In genomic region chr5:141941779-141942178, GRCh38 we compare ENCODE assay signal across 23 cellular contexts. TPM values are rescaled to one million over a fixed set of nuclear protein-coding genes. Genes with fewer than 3 reads are reported as not detected.
DNase-seq lines count a peak whose midpoint lies in the region; ATAC-seq and TF ChIP-seq lines count a peak whose summit lies in the region.
"Had no signal": no experiment of that assay in that cellular context is flagged by ENCODE, and none has a peak within 500 bp of the region (broad histone marks: within the 10 kb centered on the region; RNA-seq: fewer than 3 reads in every experiment).

No MANE protein-coding gene starts in this region.

- no peaks in the 10 kb centered on the region for H3K27me3 Mint-ChIP-seq in activated CD4-positive, alpha-beta memory T cell treated with anti-CD3 and anti-CD28 coated beads for 36 hours
- H3K27me3 Mint-ChIP-seq: stimulated activated naive CD8-positive, alpha-beta T cell treated with anti-CD3 and anti-CD28 coated beads, Interleukin-15, amount 100 ng/mL, for 72 hours had no signal

- POLR2A ChIA-PET in PC-9 (lab: Charles Lee; ENCODE audit: unreplicated experiment): no interaction called here
- POLR2A ChIA-PET in activated CD4-positive, alpha-beta memory T cell treated with anti-CD3 and anti-CD28 coated beads for 36 hours (lab: Charles Lee): no interaction called here

- H3K9me3 ChIP-seq in BLaER1 treated with 17β-estradiol and CSF1 and Interleukin-3, amounts not matched to agents 10 nM and 100 nM (replicated peaks in 1 of 11): no peaks in the 10 kb centered on the region
- H3K9me3 ChIP-seq in gastroesophageal sphincter (no peaks in the 10 kb centered on the region), smooth muscle cell (replicated peaks; ENCODE audit: low read depth) (no peaks in the 10 kb centered on the region), PC-9 (ENCODE audit: insufficient read depth, low read depth) (no peaks in the 10 kb centered on the region)
- H3K9me3 ChIP-seq: adrenal gland had no signal

- no peak for TF ChIP-seq EP300 in gastroesophageal sphincter (IDR thresholded peaks at IDR 0.05)

- no peaks in the 10 kb centered on the region for H3K9me2 ChIP-seq in PC-9 (ENCODE audit: insufficient read depth)

- H3K36me3 Mint-ChIP-seq in activated CD4-positive, alpha-beta memory T cell treated with anti-CD3 and anti-CD28 coated beads for 36 hours: peaks cover 1% of the 10 kb centered on the region

- no peak for ATAC-seq in gastroesophageal sphincter

- H4K20me1 ChIP-seq in BLaER1 treated with 17β-estradiol and CSF1 and Interleukin-3, amounts not matched to agents 10 nM and 100 nM: peaks cover 0 to 12% (median 5%) of the 10 kb centered on the region in 11 experiments; a peak in 7 of 22 replicates
- H4K20me1 ChIP-seq in KMS-11 (ENCODE audit: insufficient read depth) (no peaks in the 10 kb centered on the region), smooth muscle cell (ENCODE audit: low read depth) (peaks cover 4% of the 10 kb centered on the region), PC-9 (ENCODE audit: insufficient read depth) (no peaks in the 10 kb centered on the region)

- no TSS peak for BruUV-seq in PC-9 (replicated peaks; lab: Mats Ljungman, UMichigan)

- H3K36me3 ChIP-seq in BLaER1 treated with 17β-estradiol and CSF1 and Interleukin-3, amounts not matched to agents 10 nM and 100 nM: peaks cover 28 to 42% (median 37%) of the 10 kb centered on the region in 11 experiments
- no peaks in the 10 kb centered on the region for H3K36me3 ChIP-seq in KMS-11 (ENCODE audit: insufficient read depth)
- peaks cover 0 to 33% of the 10 kb centered on the region in 2 donors for H3K36me3 ChIP-seq in gastroesophageal sphincter
- no peaks in the 10 kb centered on the region for H3K36me3 ChIP-seq in smooth muscle cell (ENCODE audit: low read depth)
- 0 out of 2 replicates have a peak, but pooled peaks cover 3% of the 10 kb centered on the region for H3K36me3 ChIP-seq in PC-9 (ENCODE audit: low read depth)

- H3K4me1 Mint-ChIP-seq in activated CD4-positive, alpha-beta memory T cell treated with anti-CD3 and anti-CD28 coated beads for 36 hours (ENCODE audit: low read depth): peaks cover 2% of the 10 kb centered on the region

- no peak for TF ChIP-seq POLR2A in gastroesophageal sphincter (IDR thresholded peaks at IDR 0.05)

- no peaks in the 10 kb centered on the region for H3K27me3 ChIP-seq in BLaER1 treated with 17β-estradiol and CSF1 and Interleukin-3, amounts not matched to agents 10 nM and 100 nM
- no peaks in the 10 kb centered on the region for H3K27me3 ChIP-seq in KMS-11 (ENCODE audit: insufficient read depth, low read depth)
- H3K27me3 ChIP-seq in gastroesophageal sphincter: no peaks in the 10 kb centered on the region
- no peaks in the 10 kb centered on the region for H3K27me3 ChIP-seq in smooth muscle cell (ENCODE audit: low read depth)
- no peaks in the 10 kb centered on the region for H3K27me3 ChIP-seq in PC-9 (ENCODE audit: insufficient read depth, low read depth)
- H3K27me3 ChIP-seq: adrenal gland had no signal

- intact Hi-C loops in PC-9 (cut with micrococcal nuclease; ENCODE audit: unreplicated experiment): no loop called here
- intact Hi-C loops in activated CD4-positive, alpha-beta memory T cell treated with anti-CD3 and anti-CD28 coated beads for 36 hours (cut with micrococcal nuclease): no loop called here

- TF ChIP-seq CTCF in KMS-11 (conservative IDR thresholded peaks at IDR 0.05; ENCODE audit: low read depth, low read length) (no peak), gastroesophageal sphincter (IDR thresholded peaks at IDR 0.05) (no peak), smooth muscle cell (IDR thresholded peaks at IDR 0.05; ENCODE audit: borderline replicate concordance, insufficient read depth, poor library complexity, severe bottlenecking) (no peak), PC-9 (conservative IDR thresholded peaks at IDR 0.05) (no peak)

- no peak overlapping the region for H3K27ac Mint-ChIP-seq in activated CD4-positive, alpha-beta memory T cell treated with anti-CD3 and anti-CD28 coated beads for 36 hours
- H3K27ac Mint-ChIP-seq: endodermal cell; T-helper 2 cell treated with Interferon-gamma antibody and Interleukin-4, amounts not matched to agents 5 μg/mL and 100 μg/mL, for 36 hours had no signal

- peak overlapping the region in 5 of 11 experiments; percentile 3 to 73 (median 70); a peak in 4 of 22 replicates for H3K27ac ChIP-seq in BLaER1 treated with 17β-estradiol and CSF1 and Interleukin-3, amounts not matched to agents 10 nM and 100 nM
- peak overlapping the region; percentile 70; the same call in 1 of the 2 replicates for H3K27ac ChIP-seq in KMS-11
- H3K27ac ChIP-seq in gastroesophageal sphincter: peak overlapping the region in 3 of 4 donors; percentile 3 to 44 (median 22)
- no peak overlapping the region for H3K27ac ChIP-seq in smooth muscle cell (ENCODE audit: low read depth)
- no peak overlapping the region for H3K27ac ChIP-seq in PC-9

- no peak for DNase-seq in smooth muscle cell (lab: John Stamatoyannopoulos, UW; ENCODE audit: unreplicated experiment)
- DNase-seq in PC-9: no peak
- no peak for DNase-seq in activated CD4-positive, alpha-beta memory T cell treated with anti-CD3 and anti-CD28 coated beads for 36 hours
- no peak for DNase-seq in NCI-H748 (lab: John Stamatoyannopoulos, UW; ENCODE audit: unreplicated experiment)
- DNase-seq in NCI-H2227 treated with DMSO at 0.1 percent for 48 hours (lab: John Stamatoyannopoulos, UW): no peak
- DNase-seq: activated CD4-positive, CD25-positive, alpha-beta regulatory T cell; activated effector memory CD4-positive, alpha-beta T cell treated with Interleukin-2 at 50 U/mL for 16 hours; Calu3; endodermal cell; H9; KBM-7; kidney glomerular epithelial cell; NCI-H1092 treated with DMSO at 0.1 percent for 48 hours; NCI-H2107; NCI-H526; retina; stimulated activated naive CD8-positive, alpha-beta T cell treated with anti-CD3 and anti-CD28 coated beads, Interleukin-15, amount 100 ng/mL, for 72 hours had no signal

- no peak overlapping the region for H3K4me3 Mint-ChIP-seq in activated CD4-positive, alpha-beta memory T cell treated with anti-CD3 and anti-CD28 coated beads for 36 hours
- H3K4me3 Mint-ChIP-seq: endodermal cell; H9; stimulated activated naive CD8-positive, alpha-beta T cell treated with anti-CD3 and anti-CD28 coated beads, Interleukin-15, amount 100 ng/mL, for 72 hours; T-helper 2 cell treated with Interferon-gamma antibody and Interleukin-4, amounts not matched to agents 5 μg/mL and 100 μg/mL, for 36 hours had no signal

- H3K79me2 ChIP-seq in KMS-11 (ENCODE audit: insufficient read depth, low read depth) (no peaks in the 10 kb centered on the region), smooth muscle cell (ENCODE audit: low read depth) (no peaks in the 10 kb centered on the region), PC-9 (ENCODE audit: low read depth) (no peaks in the 10 kb centered on the region)

- CTCF ChIA-PET in PC-9 (lab: Charles Lee): no interaction called here
- CTCF ChIA-PET in activated CD4-positive, alpha-beta memory T cell treated with anti-CD3 and anti-CD28 coated beads for 36 hours (lab: Charles Lee): interaction anchor here (9.4 kb wide), 1 partner anchor 17 kb away, joined by 78 read pairs; the partner anchor contains the start of gene PCDH12

- peak overlapping the region; percentile 51 to 93 (median 64) for H3K4me2 ChIP-seq in BLaER1 treated with 17β-estradiol and CSF1 and Interleukin-3, amounts not matched to agents 10 nM and 100 nM
- peak overlapping the region; percentile 83 for H3K4me2 ChIP-seq in KMS-11
- H3K4me2 ChIP-seq in smooth muscle cell: peak overlapping the region; percentile 30
- H3K4me2 ChIP-seq in PC-9: no peak overlapping the region

- H2AFZ ChIP-seq in KMS-11 (ENCODE audit: low read depth) (no peak overlapping the region), smooth muscle cell (ENCODE audit: low read depth) (no peak overlapping the region), PC-9 (no peak overlapping the region)

- H3K4me1 ChIP-seq in BLaER1 treated with 17β-estradiol and CSF1 and Interleukin-3, amounts not matched to agents 10 nM and 100 nM: peaks cover 27 to 88% (median 41%) of the 10 kb centered on the region in 10 experiments
- H3K4me1 ChIP-seq in KMS-11 (ENCODE audit: low read depth, poor library complexity, severe bottlenecking): peaks cover 42% of the 10 kb centered on the region
- H3K4me1 ChIP-seq in gastroesophageal sphincter: peaks cover 0 to 35% (median 9%) of the 10 kb centered on the region in 3 donors
- peaks cover 3% of the 10 kb centered on the region for H3K4me1 ChIP-seq in smooth muscle cell (ENCODE audit: low read depth)
- H3K4me1 ChIP-seq in PC-9 (replicated peaks; ENCODE audit: insufficient read depth): no peaks in the 10 kb centered on the region

- no peak overlapping the region for H3K4me3 ChIP-seq in BLaER1 treated with 17β-estradiol and CSF1 and Interleukin-3, amounts not matched to agents 10 nM and 100 nM
- H3K4me3 ChIP-seq in KMS-11 (IDR thresholded peaks at IDR 0.05; ENCODE audit: insufficient read depth, low read depth, low read length) (no peak overlapping the region), gastroesophageal sphincter (no peak overlapping the region), smooth muscle cell (no peak overlapping the region), PC-9 (no peak overlapping the region)
- H3K4me3 ChIP-seq: adrenal gland had no signal

- 77 to 93% methylated on average over 6 of the region's 6 CpGs for whole genome bisulfite sequencing in gastroesophageal sphincter (ENCODE audit: low coverage in 1 of 2), 2 donors
- WGBS in smooth muscle cell (ENCODE audit: low lambda C conversion rate): 89% methylated on average over 6 of the region's 6 CpGs

- no peaks in the 10 kb centered on the region for H3K9me3 Mint-ChIP-seq in activated CD4-positive, alpha-beta memory T cell treated with anti-CD3 and anti-CD28 coated beads for 36 hours
- H3K9me3 Mint-ChIP-seq: endodermal cell; H9; stimulated activated naive CD8-positive, alpha-beta T cell treated with anti-CD3 and anti-CD28 coated beads, Interleukin-15, amount 100 ng/mL, for 72 hours; T-helper 2 cell treated with Interferon-gamma antibody and Interleukin-4, amounts not matched to agents 5 μg/mL and 100 μg/mL, for 36 hours had no signal

- H3F3A ChIP-seq in smooth muscle cell (ENCODE audit: low read depth) (no peaks in the 10 kb centered on the region), PC-9 (ENCODE audit: insufficient read depth, low read depth) (no peaks in the 10 kb centered on the region)

- H3K9ac ChIP-seq in BLaER1 treated with 17β-estradiol and CSF1 and Interleukin-3, amounts not matched to agents 10 nM and 100 nM: peak overlapping the region in 4 of 11 experiments; percentile 16 to 71 (median 26); a peak in 2 of 22 replicates
- H3K9ac ChIP-seq in KMS-11 (no peak overlapping the region), smooth muscle cell (ENCODE audit: low read depth) (no peak overlapping the region)

RNA-seq across cellular contexts. Expression of gene PCDH12, which starts 16.2 kb away (rescaled TPM):
- total RNA-seq in gastroesophageal sphincter: 1 to 10 TPM; 4.2 to 6.8 (median 6.0) TPM
- total RNA-seq in smooth muscle cell: not detected in 2 replicates
- polyA plus RNA-seq in smooth muscle cell: 0.21 and 0.25 TPM in 2 replicates
- total RNA-seq in PC-9 (2021): not detected in 2 replicates
- 1 to 10 TPM; 1.7 to 2.6 TPM for total RNA-seq in activated CD4-positive, alpha-beta memory T cell treated with anti-CD3 and anti-CD28 coated beads for 36 hours
- total RNA-seq: Calu3, endodermal cell, H9, SK-MEL-5 had no signal

RNA-seq across cellular contexts. Expression of gene DELE1, which starts 18.1 kb away (rescaled TPM):
- 10 to 100 TPM; 38.8 to 92.3 (median 62.5) TPM for total RNA-seq in gastroesophageal sphincter
- total RNA-seq in smooth muscle cell: 32.0 and 35.8 TPM in 2 replicates
- polyA plus RNA-seq in smooth muscle cell: 20.7 and 21.5 TPM in 2 replicates
- 68.5 and 80.8 TPM in 2 replicates for total RNA-seq in PC-9 (2021)
- 10 to 100 TPM; 49.3 to 51.5 TPM for total RNA-seq in activated CD4-positive, alpha-beta memory T cell treated with anti-CD3 and anti-CD28 coated beads for 36 hours

RNA-seq across cellular contexts. Expression of gene RNF14, which starts 27.1 kb away (rescaled TPM):
- total RNA-seq in gastroesophageal sphincter (100 to 1,000 TPM in 2 of 4 donors, 10 to 100 TPM in 2; 72.6 to 115 (median 96.9) TPM), smooth muscle cell (75.9 and 76.4 TPM in 2 replicates), PC-9 (2021) (26.6 and 29.7 TPM in 2 replicates)
- 43.8 and 45.1 TPM in 2 replicates for polyA plus RNA-seq in smooth muscle cell
- 10 to 100 TPM; 34.6 to 39.5 TPM for total RNA-seq in activated CD4-positive, alpha-beta memory T cell treated with anti-CD3 and anti-CD28 coated beads for 36 hours

Comparison
In these comparisons a context has a peak if more than half of its experiments do, and no peak if none do; other contexts are left out.
1. H3K27ac ChIP-seq: peak in KMS-11 (single experiment) and gastroesophageal sphincter (3 of 4); none in smooth muscle cell (single experiment) and PC-9 (single experiment).